10 cellular contexts compared by ENCODE assay signal in the genomic region with DNA sequence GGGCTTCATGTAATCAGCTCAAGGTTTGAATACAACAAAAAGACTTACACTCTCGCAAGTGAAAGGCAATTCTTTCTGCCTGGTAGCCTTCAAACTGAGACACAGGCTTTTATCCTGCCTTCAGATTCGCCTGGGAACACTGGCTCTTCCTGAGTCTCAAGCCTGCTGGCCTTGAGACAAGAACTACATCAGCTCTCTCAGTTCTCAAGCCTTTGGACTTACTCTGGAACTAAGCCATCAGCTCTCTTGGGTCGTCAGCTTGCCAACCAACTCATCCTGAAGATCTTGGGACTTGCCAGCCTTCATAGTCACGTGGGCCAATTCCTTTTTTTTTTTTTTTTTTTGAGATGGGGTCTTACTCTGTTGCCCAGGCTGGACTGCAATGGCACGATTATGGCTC. TPM values are rescaled to one million over a fixed set of nuclear protein-coding genes. Genes with fewer than 3 reads are reported as not detected.
A peak's percentile ranks its signal among the peaks of the same experiment; 100 is the strongest.
DNase-seq lines count a peak whose midpoint lies in the region; ATAC-seq and TF ChIP-seq lines count a peak whose summit lies in the region.
"Had no signal": no experiment of that assay in that cellular context is flagged by ENCODE, and none has a peak within 500 bp of the region (broad histone marks: within the 10 kb centered on the region; RNA-seq: fewer than 3 reads in every experiment).

No MANE protein-coding gene starts in this region.

- intact Hi-C loops in adrenal gland (cut with DNase I) (no loop called here), tibial artery (cut with DNase I; ENCODE audit: low total_unique reads) (no loop called here)

- peaks cover 4% of the 10 kb centered on the region for H3K4me1 Mint-ChIP-seq in neural progenitor cell
- H3K4me1 Mint-ChIP-seq in activated naive CD8-positive, alpha-beta T cell treated with anti-CD3 and anti-CD28 coated beads for 36 hours = peaks cover 3% of the 10 kb centered on the region
- peaks cover 4% of the 10 kb centered on the region for H3K4me1 Mint-ChIP-seq in activated CD8-positive, alpha-beta memory T cell treated with anti-CD3 and anti-CD28 coated beads, Interleukin-2, amount 10 ng/mL, durations not matched to agents 7 days and 5 days

- H3K36me3 ChIP-seq in adrenal gland (replicated peaks in 1 of 2) (no peaks in the 10 kb centered on the region), neural progenitor cell (no peaks in the 10 kb centered on the region), tibial artery (peaks cover 0 to 19% (median 3%) of the 10 kb centered on the region in 3 donors)

- H3K27me3 ChIP-seq in adrenal gland = no peaks in the 10 kb centered on the region
- H3K27me3 ChIP-seq in neural progenitor cell = peaks cover under 1% of the 10 kb centered on the region
- no peaks in the 10 kb centered on the region for H3K27me3 ChIP-seq in tibial artery

- DNase-seq in adrenal gland (peak; percentile 40 to 81 (median 71)), fibroblast of pulmonary artery (ENCODE audit: low read depth) (peak; percentile 73), neural progenitor cell (ENCODE audit: low spot score) (peak; percentile 39), tibial artery (peak; percentile 74 to 89)
- DNase-seq in activated naive CD8-positive, alpha-beta T cell treated with anti-CD3 and anti-CD28 coated beads for 36 hours = no peak
- no peak for DNase-seq in activated CD8-positive, alpha-beta memory T cell treated with anti-CD3 and anti-CD28 coated beads, Interleukin-2, amount 10 ng/mL, durations not matched to agents 7 days and 5 days
- DNase-seq: NCI-H187 treated with DMSO at 0.1 percent for 48 hours had no signal

- peaks cover 11% of the 10 kb centered on the region for H3K36me3 Mint-ChIP-seq in neural progenitor cell
- H3K36me3 Mint-ChIP-seq in activated naive CD8-positive, alpha-beta T cell treated with anti-CD3 and anti-CD28 coated beads for 36 hours = peaks cover 2% of the 10 kb centered on the region
- peaks cover 12% of the 10 kb centered on the region for H3K36me3 Mint-ChIP-seq in activated CD8-positive, alpha-beta memory T cell treated with anti-CD3 and anti-CD28 coated beads, Interleukin-2, amount 10 ng/mL, durations not matched to agents 7 days and 5 days
- H3K36me3 Mint-ChIP-seq: natural killer cell treated with Interleukin-12 subunit alpha and Interleukin-12 subunit beta and Interleukin-15 and Interleukin-18, amount 100 ng/mL, for 72 hours had no signal

- peaks cover 20% of the 10 kb centered on the region for H4K20me1 ChIP-seq in neural progenitor cell (ENCODE audit: low read depth)

- CTCF ChIA-PET in activated CD8-positive, alpha-beta memory T cell treated with anti-CD3 and anti-CD28 coated beads, Interleukin-2, amount 10 ng/mL, durations not matched to agents 7 days and 5 days (lab: Charles Lee) = interaction anchor here (1.2 to 15.5 kb wide), 2 partner anchors 35 to 42 kb away, joined by 3 to 180 read pairs; no protein-coding TSS in a partner anchor

- WGBS in adrenal gland, 4 donors = 34 to 60% (median 46%) methylated on average over 5 of the region's 5 CpGs

- H3K27ac ChIP-seq in adrenal gland (peak overlapping the region in 3 of 5 donors; percentile 31 to 77 (median 71)), neural progenitor cell (no peak overlapping the region), tibial artery (peak overlapping the region; percentile 81 to 90)

- H3K4me1 ChIP-seq in adrenal gland (replicated peaks in 1 of 2) (peaks cover 0 to 23% of the 10 kb centered on the region in 2 donors), neural progenitor cell (peaks cover 8% of the 10 kb centered on the region), tibial artery (peaks cover 0 to 47% (median 23%) of the 10 kb centered on the region in 4 donors)

- no peaks in the 10 kb centered on the region for H3K79me2 ChIP-seq in neural progenitor cell (ENCODE audit: low read depth)

- no peak for ATAC-seq in activated CD8-positive, alpha-beta memory T cell treated with anti-CD3 and anti-CD28 coated beads, Interleukin-2, amount 10 ng/mL, durations not matched to agents 7 days and 5 days
- ATAC-seq in GM19397 (IDR thresholded peaks at IDR 0.05; ENCODE audit: unreplicated experiment) = no peak
- ATAC-seq: esophagus mucosa; natural killer cell treated with Interleukin-12 subunit alpha and Interleukin-12 subunit beta and Interleukin-15 and Interleukin-18, amount 100 ng/mL, for 72 hours had no signal

- TF ChIP-seq CTCF in adrenal gland (IDR thresholded peaks at IDR 0.05) (no peak), fibroblast of pulmonary artery (IDR thresholded peaks at IDR 0.05; ENCODE audit: low read length, missing control alignments) (no peak), neural progenitor cell (IDR thresholded peaks at IDR 0.05) (no peak), tibial artery (IDR thresholded peaks at IDR 0.05) (no peak)

- H2AFZ ChIP-seq in neural progenitor cell (replicated peaks) = no peak overlapping the region

- H3K27me3 Mint-ChIP-seq in neural progenitor cell (ENCODE audit: insufficient read depth, low read depth) = peaks cover 5% of the 10 kb centered on the region
- H3K27me3 Mint-ChIP-seq in activated naive CD8-positive, alpha-beta T cell treated with anti-CD3 and anti-CD28 coated beads for 36 hours = no peaks in the 10 kb centered on the region
- H3K27me3 Mint-ChIP-seq in activated CD8-positive, alpha-beta memory T cell treated with anti-CD3 and anti-CD28 coated beads, Interleukin-2, amount 10 ng/mL, durations not matched to agents 7 days and 5 days = no peaks in the 10 kb centered on the region
- H3K27me3 Mint-ChIP-seq: natural killer cell treated with Interleukin-12 subunit alpha and Interleukin-12 subunit beta and Interleukin-15 and Interleukin-18, amount 100 ng/mL, for 72 hours had no signal

- no peaks in the 10 kb centered on the region for H3K9me3 Mint-ChIP-seq in neural progenitor cell
- no peaks in the 10 kb centered on the region for H3K9me3 Mint-ChIP-seq in activated naive CD8-positive, alpha-beta T cell treated with anti-CD3 and anti-CD28 coated beads for 36 hours
- H3K9me3 Mint-ChIP-seq in activated CD8-positive, alpha-beta memory T cell treated with anti-CD3 and anti-CD28 coated beads, Interleukin-2, amount 10 ng/mL, durations not matched to agents 7 days and 5 days (ENCODE audit: low read depth) = no peaks in the 10 kb centered on the region
- H3K9me3 Mint-ChIP-seq: natural killer cell treated with Interleukin-12 subunit alpha and Interleukin-12 subunit beta and Interleukin-15 and Interleukin-18, amount 100 ng/mL, for 72 hours had no signal

- TF ChIP-seq POLR2A in adrenal gland (IDR thresholded peaks at IDR 0.05) = no peak

- no peaks in the 10 kb centered on the region for H3K9me3 ChIP-seq in adrenal gland (replicated peaks in 1 of 3)
- H3K9me3 ChIP-seq in neural progenitor cell (ENCODE audit: low read depth) = no peaks in the 10 kb centered on the region
- H3K9me3 ChIP-seq in tibial artery = no peaks in the 10 kb centered on the region

- H3K4me3 Mint-ChIP-seq in neural progenitor cell = no peak overlapping the region
- no peak overlapping the region for H3K4me3 Mint-ChIP-seq in activated naive CD8-positive, alpha-beta T cell treated with anti-CD3 and anti-CD28 coated beads for 36 hours
- no peak overlapping the region for H3K4me3 Mint-ChIP-seq in activated CD8-positive, alpha-beta memory T cell treated with anti-CD3 and anti-CD28 coated beads, Interleukin-2, amount 10 ng/mL, durations not matched to agents 7 days and 5 days
- H3K4me3 Mint-ChIP-seq: natural killer cell treated with Interleukin-12 subunit alpha and Interleukin-12 subunit beta and Interleukin-15 and Interleukin-18, amount 100 ng/mL, for 72 hours had no signal

- H3K4me3 ChIP-seq in adrenal gland (no peak overlapping the region), fibroblast of pulmonary artery (replicated peaks; ENCODE audit: low read depth, low read length) (no peak overlapping the region), neural progenitor cell (no peak overlapping the region), tibial artery (no peak overlapping the region)

- no peak overlapping the region for H3K4me2 ChIP-seq in neural progenitor cell

- no peak overlapping the region for H3K9ac ChIP-seq in neural progenitor cell

- H3F3A ChIP-seq in neural progenitor cell (ENCODE audit: low read depth) = peaks cover 8% of the 10 kb centered on the region

- H3K27ac Mint-ChIP-seq in neural progenitor cell = no peak overlapping the region
- no peak overlapping the region for H3K27ac Mint-ChIP-seq in activated naive CD8-positive, alpha-beta T cell treated with anti-CD3 and anti-CD28 coated beads for 36 hours
- H3K27ac Mint-ChIP-seq in activated CD8-positive, alpha-beta memory T cell treated with anti-CD3 and anti-CD28 coated beads, Interleukin-2, amount 10 ng/mL, durations not matched to agents 7 days and 5 days = no peak overlapping the region

RNA-seq across cellular contexts. Expression of a gene that starts 35.7 kb away (rescaled TPM):
- total RNA-seq in adrenal gland = 1 to 10 TPM in 3 of 8 donors, under 1 TPM in 2, not detected in 3; 0.11 to 2.2 (median 1.6) TPM
- polyA plus RNA-seq in adrenal gland = 1 to 10 TPM in 2 of 3 donors, under 1 TPM in 1; 0.97 to 2.6 (median 1.1) TPM
- total RNA-seq in neural progenitor cell (ENCODE audit: low replicate concordance) = 0.74 TPM in 1 of 2 replicates, not detected in the other
- total RNA-seq in activated naive CD8-positive, alpha-beta T cell treated with anti-CD3 and anti-CD28 coated beads for 36 hours = not detected
- total RNA-seq in activated CD8-positive, alpha-beta memory T cell treated with anti-CD3 and anti-CD28 coated beads, Interleukin-2, amount 10 ng/mL, durations not matched to agents 7 days and 5 days = under 1 TPM in 1 of 2 experiments, not detected in 1; 0.09 TPM
- total RNA-seq: natural killer cell treated with Interleukin-12 subunit alpha and Interleukin-12 subunit beta and Interleukin-15 and Interleukin-18, amount 100 ng/mL, for 72 hours had no signal

RNA-seq across cellular contexts. Expression of a gene that starts 42.9 kb away (rescaled TPM):
- 10 to 100 TPM; 28.0 to 69.6 (median 48.8) TPM for total RNA-seq in adrenal gland
- 10 to 100 TPM; 40.0 to 56.8 (median 47.1) TPM for polyA plus RNA-seq in adrenal gland
- 27.4 and 37.7 TPM in 2 replicates for total RNA-seq in neural progenitor cell (ENCODE audit: low replicate concordance)
- 10 to 100 TPM; 41.7 to 44.4 TPM for total RNA-seq in activated naive CD8-positive, alpha-beta T cell treated with anti-CD3 and anti-CD28 coated beads for 36 hours
- 10 to 100 TPM; 37.6 to 57.6 TPM for total RNA-seq in activated CD8-positive, alpha-beta memory T cell treated with anti-CD3 and anti-CD28 coated beads, Interleukin-2, amount 10 ng/mL, durations not matched to agents 7 days and 5 days

RNA-seq across cellular contexts. Expression of a gene that starts 43.1 kb away (rescaled TPM):
- total RNA-seq in adrenal gland (10 to 100 TPM; 24.6 to 77.6 (median 63.0) TPM), neural progenitor cell (ENCODE audit: low replicate concordance) (60.7 and 71.9 TPM in 2 replicates)
- 10 to 100 TPM; 78.8 to 93.5 (median 79.2) TPM for polyA plus RNA-seq in adrenal gland
- total RNA-seq in activated naive CD8-positive, alpha-beta T cell treated with anti-CD3 and anti-CD28 coated beads for 36 hours = 100 to 1,000 TPM; 123 to 139 TPM
- total RNA-seq in activated CD8-positive, alpha-beta memory T cell treated with anti-CD3 and anti-CD28 coated beads, Interleukin-2, amount 10 ng/mL, durations not matched to agents 7 days and 5 days = 100 to 1,000 TPM; 103 to 118 TPM

Comparison
In these comparisons a context has a peak if more than half of its experiments do, and no peak if none do; other contexts are left out.
1. DNase-seq: peak in adrenal gland (7 of 7), fibroblast of pulmonary artery (single experiment), neural progenitor cell (single experiment) and tibial artery (2 of 2); none in activated naive CD8-positive, alpha-beta T cell treated with anti-CD3 and anti-CD28 coated beads for 36 hours (single experiment) and activated CD8-positive, alpha-beta memory T cell treated with anti-CD3 and anti-CD28 coated beads, Interleukin-2, amount 10 ng/mL, durations not matched to agents 7 days and 5 days (single experiment).